ENCODE assay signal across 19 cellular contexts in genomic region chr5:118761814-118762213, GRCh38.
DNase-seq lines count a peak whose midpoint lies in the region; ATAC-seq and TF ChIP-seq lines count a peak whose summit lies in the region.
"Had no signal": no experiment of that assay in that cellular context is flagged by ENCODE, and none has a peak within 500 bp of the region (broad histone marks: within the 10 kb centered on the region; RNA-seq: fewer than 3 reads in every experiment).

No MANE protein-coding gene starts in this region.

- H3K4me3 ChIP-seq in GM23338 (no peak overlapping the region), body of pancreas (no peak overlapping the region), neuronal stem cell (ENCODE audit: low read length in 2 of 2) (no peak overlapping the region), brain microvascular endothelial cell (ENCODE audit: low read depth, low read length) (no peak overlapping the region)
- H3K4me3 ChIP-seq: BLaER1 treated with 17β-estradiol and CSF1 and Interleukin-3, amounts not matched to agents 10 nM and 100 nM; HAP-1 had no signal

- in situ Hi-C loops in brain microvascular endothelial cell (cut with HindIII; ENCODE audit: low pct_ligation_motif_present, low sequenced_read_pairs), result no loop called here

- H3K27me3 ChIP-seq in GM23338 (ENCODE audit: insufficient read depth) (no peaks in the 10 kb centered on the region), body of pancreas (no peaks in the 10 kb centered on the region), neuronal stem cell (ENCODE audit: control insufficient read depth in 3 of 3, insufficient read depth in 3 of 3, low read depth in 1 of 3, low read length in 3 of 3) (no peaks in the 10 kb centered on the region), brain microvascular endothelial cell (replicated peaks) (no peaks in the 10 kb centered on the region)
- H3K27me3 ChIP-seq: BE2C; BLaER1 treated with 17β-estradiol and CSF1 and Interleukin-3, amounts not matched to agents 10 nM and 100 nM had no signal

- H3K4me1 Mint-ChIP-seq in GM23338, result no peaks in the 10 kb centered on the region
- H3K4me1 Mint-ChIP-seq: CD14-positive monocyte; CD8-positive, alpha-beta memory T cell had no signal

- H3K4ac ChIP-seq in neuronal stem cell (ENCODE audit: low read length), result peak overlapping the region; percentile 26

- peak overlapping the region; percentile 80 for H3K18ac ChIP-seq in neuronal stem cell (ENCODE audit: low read length)

- H3K4me2 ChIP-seq in GM23338 (no peak overlapping the region), neuronal stem cell (ENCODE audit: insufficient read depth, low read length, poor library complexity, severe bottlenecking) (no peak overlapping the region)
- H3K4me2 ChIP-seq: BLaER1 treated with 17β-estradiol and CSF1 and Interleukin-3, amounts not matched to agents 10 nM and 100 nM had no signal

- H4K91ac ChIP-seq in neuronal stem cell (ENCODE audit: low read depth, low read length, poor library complexity), result no peak overlapping the region

- intact Hi-C loops in body of pancreas (cut with DNase I), result no loop called here
- intact Hi-C loops in posterior cingulate gyrus (cut with DNase I), result no loop called here

- no peaks in the 10 kb centered on the region for H3K27me3 Mint-ChIP-seq in GM23338 (ENCODE audit: insufficient read depth, low read depth, poor library complexity)
- H3K27me3 Mint-ChIP-seq: CD4-positive, alpha-beta T cell had no signal

- H2AFZ ChIP-seq in GM23338 (0 out of 2 replicates have a peak overlapping the region, but pooled peaks have one; percentile 47), neuronal stem cell (ENCODE audit: low read length) (no peak overlapping the region)

- H4K20me1 ChIP-seq in GM23338 (replicated peaks; ENCODE audit: insufficient read depth), result no peaks in the 10 kb centered on the region
- H4K20me1 ChIP-seq: BLaER1 treated with 17β-estradiol and CSF1 and Interleukin-3, amounts not matched to agents 10 nM and 100 nM had no signal

- no peak overlapping the region for H2BK120ac ChIP-seq in neuronal stem cell (ENCODE audit: low read depth, low read length)

- H3F3A ChIP-seq in GM23338 (replicated peaks; ENCODE audit: low read depth), result no peaks in the 10 kb centered on the region

- DNase-seq in GM23338 (ENCODE audit: low spot score), result no peak
- DNase-seq in body of pancreas, result no peak
- no peak for DNase-seq in neuronal stem cell (ENCODE audit: low spot score)
- DNase-seq in stimulated activated CD4-positive, alpha-beta T cell treated with anti-CD3 and anti-CD28 coated beads, Interleukin-2, amount 100 ng/mL, for 24 hours, result no peak
- DNase-seq in brain microvascular endothelial cell, result no peak
- no peak for DNase-seq in posterior cingulate gyrus
- DNase-seq: AML-193; BE2C; Calu3; CD4-positive, alpha-beta T cell; CD8-positive, alpha-beta memory T cell; COR-L47; DMS53; DMS79 treated with DMSO at 0.1 percent for 48 hours; GF-D8; HFFc6 had no signal

- ATAC-seq in GM23338 (no peak), body of pancreas (peak; percentile 18)

- H3K4me1 ChIP-seq in GM23338 (ENCODE audit: insufficient read depth) (no peaks in the 10 kb centered on the region), body of pancreas (no peaks in the 10 kb centered on the region), neuronal stem cell (ENCODE audit: control insufficient read depth in 2 of 2, insufficient read depth in 1 of 2, low read depth in 1 of 2, low read length in 2 of 2) (no peaks in the 10 kb centered on the region)
- H3K4me1 ChIP-seq: BE2C; BLaER1 treated with 17β-estradiol and CSF1 and Interleukin-3, amounts not matched to agents 10 nM and 100 nM; HAP-1 had no signal

- H3K9me2 ChIP-seq in GM23338 (ENCODE audit: insufficient read depth), result no peaks in the 10 kb centered on the region; the same call in 1 of the 2 replicates

- no peak for TF ChIP-seq CTCF in GM23338 (conservative IDR thresholded peaks at IDR 0.05; ENCODE audit: low read depth in 2 of 2)
- no peak for TF ChIP-seq CTCF in body of pancreas (IDR thresholded peaks at IDR 0.05)
- no peak for TF ChIP-seq CTCF in brain microvascular endothelial cell (IDR thresholded peaks at IDR 0.05; ENCODE audit: low read depth, low read length, missing control alignments)

- no peaks in the 10 kb centered on the region for H3K36me3 ChIP-seq in GM23338 (ENCODE audit: insufficient read depth)
- no peaks in the 10 kb centered on the region for H3K36me3 ChIP-seq in body of pancreas (replicated peaks in 1 of 2; ENCODE audit: insufficient read depth in 1 of 2, low read depth in 2 of 2)
- peaks cover 0 to 2% of the 10 kb centered on the region in 2 donors for H3K36me3 ChIP-seq in neuronal stem cell (replicated peaks in 1 of 2; ENCODE audit: control insufficient read depth in 2 of 2, insufficient read depth in 2 of 2, low read length in 2 of 2)
- H3K36me3 ChIP-seq in brain microvascular endothelial cell (replicated peaks), result no peaks in the 10 kb centered on the region
- H3K36me3 ChIP-seq: BE2C; BLaER1 treated with 17β-estradiol and CSF1 and Interleukin-3, amounts not matched to agents 10 nM and 100 nM; HAP-1 had no signal

- H3K9me3 ChIP-seq in body of pancreas, result no peaks in the 10 kb centered on the region
- no peaks in the 10 kb centered on the region for H3K9me3 ChIP-seq in neuronal stem cell (replicated peaks in 1 of 2; ENCODE audit: control insufficient read depth in 2 of 2, insufficient read depth in 1 of 2, low read depth in 1 of 2, low read length in 2 of 2)
- H3K9me3 ChIP-seq: BE2C, HAP-1 had no signal

- H2BK12ac ChIP-seq in neuronal stem cell (ENCODE audit: low read length), result no peak overlapping the region

- H2AK5ac ChIP-seq in neuronal stem cell (ENCODE audit: low read depth, low read length), result no peak overlapping the region

- no peaks in the 10 kb centered on the region for H3K79me1 ChIP-seq in neuronal stem cell (ENCODE audit: low read depth, low read length)

- no peaks in the 10 kb centered on the region for H3K79me2 ChIP-seq in GM23338 (replicated peaks; ENCODE audit: insufficient read depth)

- TF ChIP-seq POLR2A in body of pancreas (IDR thresholded peaks at IDR 0.05), result no peak

- H3K27ac ChIP-seq in GM23338 (ENCODE audit: low read depth) (no peak overlapping the region), body of pancreas (no peak overlapping the region), neuronal stem cell (replicated peaks; ENCODE audit: low read length) (no peak overlapping the region), brain microvascular endothelial cell (no peak overlapping the region)
- H3K27ac ChIP-seq: BLaER1 treated with 17β-estradiol and CSF1 and Interleukin-3, amounts not matched to agents 10 nM and 100 nM had no signal

- H4K8ac ChIP-seq in neuronal stem cell (ENCODE audit: low read depth, low read length), result peak overlapping the region; percentile 70

- H3K9ac ChIP-seq in neuronal stem cell (ENCODE audit: low read depth, low read length, poor library complexity), result no peak overlapping the region
- H3K9ac ChIP-seq: BLaER1 treated with 17β-estradiol and CSF1 and Interleukin-3, amounts not matched to agents 10 nM and 100 nM had no signal

- H3K23ac ChIP-seq in neuronal stem cell (ENCODE audit: low read depth, low read length, poor library complexity), result no peak overlapping the region

- H3K27ac Mint-ChIP-seq in GM23338, result no peak overlapping the region
- H3K27ac Mint-ChIP-seq: CD14-positive monocyte; CD4-positive, alpha-beta T cell; CD8-positive, alpha-beta memory T cell; HFFc6 had no signal

- H3K14ac ChIP-seq in neuronal stem cell (ENCODE audit: low read length), result peak overlapping the region; percentile 71

- no peaks in the 10 kb centered on the region; the same call in 2 of the 3 replicates for H3K9me3 Mint-ChIP-seq in GM23338
- H3K9me3 Mint-ChIP-seq: CD4-positive, alpha-beta T cell had no signal

- H2BK5ac ChIP-seq in neuronal stem cell (ENCODE audit: low read length), result no peak overlapping the region

- no peak overlapping the region for H3K4me3 Mint-ChIP-seq in GM23338
- H3K4me3 Mint-ChIP-seq: CD14-positive monocyte; CD4-positive, alpha-beta T cell; CD8-positive, alpha-beta memory T cell; HFFc6 had no signal

- WGBS in body of pancreas, 2 donors, result 62 to 89% methylated on average over 4 of the region's 4 CpGs
- WGBS in neuronal stem cell (ENCODE audit: extremely low coverage in 2 of 2, insufficient read length in 2 of 2, insufficient replicate concordance in 1 of 2), 2 donors, result no CpG with 5 or more reads among the region's 4 CpGs

- H3K36me3 Mint-ChIP-seq in GM23338 (ENCODE audit: low read depth), result no peaks in the 10 kb centered on the region
- H3K36me3 Mint-ChIP-seq: CD14-positive monocyte; CD8-positive, alpha-beta memory T cell had no signal

- no peak overlapping the region for H2BK15ac ChIP-seq in neuronal stem cell (ENCODE audit: low read length)

TF ChIP-seq in GM23338, 12 proteins besides CTCF, POLR2A, EP300 and RAD21:
- TF ChIP-seq JUNB (IDR thresholded peaks at IDR 0.05; ENCODE audit: unreplicated experiment) (no peak), EZH2phosphoT487 (IDR thresholded peaks at IDR 0.05; ENCODE audit: unreplicated experiment) (no peak)
